In genomic region chr11:96027021-96027420, GRCh38 we compare ENCODE assay signal across 23 cellular contexts.
"Had no signal": no experiment of that assay in that cellular context is flagged by ENCODE, and none has a peak within 500 bp of the region (broad histone marks: within the 10 kb centered on the region; RNA-seq: fewer than 3 reads in every experiment).

No MANE protein-coding gene starts in this region.

- FAIRE-seq: endothelial cell of umbilical vein, kidney had no signal

- H3K4me1 ChIP-seq: foreskin keratinocyte, sigmoid colon, stomach, transverse colon had no signal

- H3K9me3 ChIP-seq: sigmoid colon, stomach, thoracic aorta, transverse colon had no signal

- DNase-seq: effector CD4-positive, alpha-beta T cell; endodermal cell; erythroblast; foreskin keratinocyte; head of caudate nucleus; kidney; left colon; left ventricle myocardium superior; natural killer cell; posterior cingulate gyrus; sigmoid colon; stimulated activated CD4-positive, alpha-beta T cell treated with anti-CD3 and anti-CD28 coated beads, Interleukin-2, amount 100 ng/mL, for 24 hours; stimulated activated CD4-positive, alpha-beta T cell treated with anti-CD3 and anti-CD28 coated beads, Interleukin-4, amount 100 ng/mL, for 4 hours; stimulated activated naive CD4-positive, alpha-beta T cell; stomach; substantia nigra; transverse colon had no signal

- H3K4me2 ChIP-seq: hepatocyte had no signal

- H3K27ac Mint-ChIP-seq: endodermal cell had no signal

- H3K27ac ChIP-seq: coronary artery, foreskin keratinocyte, hepatocyte, sigmoid colon, skin epidermis, stomach, thoracic aorta, transverse colon had no signal

- H3K9me3 Mint-ChIP-seq: endodermal cell, natural killer cell, neural crest cell had no signal

- H3K36me3 Mint-ChIP-seq: natural killer cell had no signal

- H3K4me3 ChIP-seq: coronary artery, hepatocyte, sigmoid colon, skin epidermis, stomach, thoracic aorta, transverse colon had no signal

- H3K36me3 ChIP-seq: sigmoid colon, stomach, thoracic aorta, transverse colon had no signal

- H3K27me3 ChIP-seq: foreskin keratinocyte, hepatocyte, sigmoid colon, stomach, transverse colon had no signal

- H2AFZ ChIP-seq: hepatocyte had no signal

- ATAC-seq: left colon, left ventricle myocardium superior, natural killer cell had no signal

- H3K4me3 Mint-ChIP-seq: endodermal cell, natural killer cell, neural crest cell had no signal
